ENCODE assay signal across 2 cellular contexts in genomic region chr3:50334339-50335075, GRCh38.
TF ChIP-seq lines count a peak whose summit lies in the region.

No MANE protein-coding gene starts in this region.

TF ChIP-seq in SK-N-SH, 30 proteins besides CTCF, POLR2A, EP300 and RAD21:
- TF ChIP-seq IRF3 (IDR thresholded peaks at IDR 0.05; ENCODE audit: low read depth, low read length) (no peak), NFIC (IDR thresholded peaks at IDR 0.05; ENCODE audit: borderline replicate concordance) (no peak), SMC3 (IDR thresholded peaks at IDR 0.05; ENCODE audit: low read depth, low read length) (no peak), EZH2phosphoT487 (IDR thresholded peaks at IDR 0.05; ENCODE audit: borderline replicate concordance, low read depth) (no peak), FOXM1 (IDR thresholded peaks at IDR 0.05; ENCODE audit: low read depth) (no peak), NRF1 (IDR thresholded peaks at IDR 0.05; ENCODE audit: low read depth, low read length) (no peak), GATA2 (CRISPR knock-in tag; IDR thresholded peaks at IDR 0.05) (no peak)
TF ChIP-seq in SK-N-SH: peak in this region for 0.

TF ChIP-seq in SK-N-SH treated with all-trans-retinoic acid at 6 μM for 48 hours, 23 proteins besides CTCF, POLR2A, EP300 and RAD21:
- no peak for TF ChIP-seq OSR1 (CRISPR knock-in tag; IDR thresholded peaks at IDR 0.05)
- TF ChIP-seq ESRRG (CRISPR knock-in tag; IDR thresholded peaks at IDR 0.05), result no peak
- TF ChIP-seq ZNF8 (CRISPR knock-in tag; IDR thresholded peaks at IDR 0.05), result no peak
